ENCODE assay signal across 8 cellular contexts in genomic region chr1:6033986-6034749, GRCh38.
DNase-seq lines count a peak whose midpoint lies in the region; ATAC-seq lines count a peak whose summit lies in the region.

No MANE protein-coding gene starts in this region.

- DNase-seq in CD1c-positive myeloid dendritic cell (ENCODE audit: extremely low spot score) (peak; percentile 12), HuH-7.5 (ENCODE audit: low spot score) (peak; percentile 79), midbrain (lab: John Stamatoyannopoulos, UW) (peak; percentile 14)
- DNase-seq in activated CD4-positive, CD25-positive, alpha-beta regulatory T cell treated with anti-CD3 and anti-CD28 coated beads, Interleukin-2, amount 50 U/mL, for 72 hours, result peak; percentile 56
- DNase-seq in effector CD8-positive, alpha-beta T cell (lab: John Stamatoyannopoulos, UW), result peak; percentile 14

- ATAC-seq in GM19035 (IDR thresholded peaks at IDR 0.05; ENCODE audit: unreplicated experiment) (no peak), GM18498 (IDR thresholded peaks at IDR 0.05; ENCODE audit: unreplicated experiment) (no peak), HG03159 (IDR thresholded peaks at IDR 0.05; ENCODE audit: unreplicated experiment) (no peak)

Comparison
In these comparisons a context has a peak if more than half of its experiments do, and no peak if none do; other contexts are left out.
1. DNase-seq: peak in every context shown above with its lines; median percentile 79 in HuH-7.5; 56 in activated CD4-positive, CD25-positive, alpha-beta regulatory T cell treated with anti-CD3 and anti-CD28 coated beads, Interleukin-2, amount 50 U/mL, for 72 hours; 14 in effector CD8-positive, alpha-beta T cell; 14 in midbrain; 12 in CD1c-positive myeloid dendritic cell.